19 cellular contexts compared by ENCODE assay signal in the genomic region with DNA sequence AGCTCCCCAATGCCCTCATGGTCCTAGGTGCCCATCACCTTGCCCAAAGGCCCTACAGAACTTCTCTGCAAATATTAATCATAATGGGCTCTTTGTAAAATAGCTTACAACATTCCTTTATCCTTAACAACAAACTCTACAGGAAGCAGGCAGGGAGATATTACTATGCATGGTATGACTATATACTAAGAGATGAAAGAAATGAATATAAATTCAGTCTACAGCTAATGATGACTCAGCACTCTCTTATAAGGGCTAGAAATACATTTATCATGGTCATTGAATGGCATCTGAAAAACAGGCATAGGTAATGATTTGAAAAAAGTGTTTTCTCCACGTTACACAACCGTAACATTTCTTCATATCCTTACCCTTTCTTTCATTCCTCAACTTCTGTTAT.
DNase-seq lines count a peak whose midpoint lies in the region; ATAC-seq and TF ChIP-seq lines count a peak whose summit lies in the region.
"Had no signal": no experiment of that assay in that cellular context is flagged by ENCODE, and none has a peak within 500 bp of the region (broad histone marks: within the 10 kb centered on the region; RNA-seq: fewer than 3 reads in every experiment).

No MANE protein-coding gene starts in this region.

- DNase-seq in A172 (ENCODE audit: low spot score) (peak; percentile 27), HCEC 1CT (peak; percentile 91), SW480 (ENCODE audit: low spot score) (peak; percentile 7), fibroblast of lung (ENCODE audit: low read depth in 2 of 2) (peak; percentile 40 to 87), left colon (no peak), cerebellar nuclear complex (lab: John Stamatoyannopoulos, UW) (no peak)
- DNase-seq: ACHN; activated CD8-positive, alpha-beta T cell treated with anti-CD3 and anti-CD28 coated beads, Interleukin-2, amount 10 ng/mL, durations not matched to agents 7 days and 5 days; activated effector memory CD4-positive, alpha-beta T cell treated with anti-CD3 and anti-CD28 coated beads, Interleukin-2, amount 50 U/mL, for 16 hours; body of pancreas; effector CD4-positive, alpha-beta T cell; NCI-H146; NCI-H446; stimulated activated CD4-positive, alpha-beta T cell treated with anti-CD3 and anti-CD28 coated beads, Interleukin-1b, Interleukin-23, amount 100 ng/mL, for 48 hours had no signal

- H3K79me2 ChIP-seq in fibroblast of lung (ENCODE audit: control insufficient read depth, insufficient read depth, low read length), result no peaks in the 10 kb centered on the region

- H2AFZ ChIP-seq in fibroblast of lung (ENCODE audit: low read length), result no peak overlapping the region
- H2AFZ ChIP-seq: neural progenitor cell had no signal

- H3K4me3 ChIP-seq in fibroblast of lung (replicated peaks in 1 of 4; ENCODE audit: control extremely low read depth in 1 of 4, insufficient read depth in 1 of 4, low read depth in 3 of 4, low read length in 4 of 4), result no peak overlapping the region
- H3K4me3 ChIP-seq: body of pancreas, gastroesophageal sphincter, neural progenitor cell, SK-N-MC had no signal

- H4K20me1 ChIP-seq in fibroblast of lung (ENCODE audit: control insufficient read depth, extremely low read depth, insufficient read depth, low read length), result no peaks in the 10 kb centered on the region

- H3K4me1 ChIP-seq in fibroblast of lung (ENCODE audit: control insufficient read depth, extremely low read depth, insufficient read depth, low read length), result peaks cover 6% of the 10 kb centered on the region
- H3K4me1 ChIP-seq: body of pancreas, gastroesophageal sphincter, neural progenitor cell had no signal

- ATAC-seq in GM21786 (IDR thresholded peaks at IDR 0.05; ENCODE audit: unreplicated experiment) (no peak), left colon (no peak), HG02852 (IDR thresholded peaks at IDR 0.05; ENCODE audit: unreplicated experiment) (no peak)
- ATAC-seq: activated CD8-positive, alpha-beta T cell treated with anti-CD3 and anti-CD28 coated beads, Interleukin-2, amount 10 ng/mL, durations not matched to agents 7 days and 5 days; body of pancreas; gastroesophageal sphincter had no signal

- no peak overlapping the region for H3K4me2 ChIP-seq in fibroblast of lung (ENCODE audit: extremely low read depth, insufficient read depth, low read length)
- H3K4me2 ChIP-seq: neural progenitor cell had no signal

- no peak for TF ChIP-seq CTCF in fibroblast of lung (conservative IDR thresholded peaks at IDR 0.05 in 1 of 2, IDR thresholded peaks at IDR 0.05 in 1 of 2; ENCODE audit: low read depth in 1 of 2, low read length in 2 of 2)

- H3K27me3 ChIP-seq in fibroblast of lung (ENCODE audit: control insufficient read depth, insufficient read depth, low read length), result no peaks in the 10 kb centered on the region
- H3K27me3 ChIP-seq: body of pancreas, gastroesophageal sphincter, neural progenitor cell had no signal

- intact Hi-C loops in left colon (cut with DNase I, micrococcal nuclease), result no loop called here

- no peaks in the 10 kb centered on the region for H3K9me3 ChIP-seq in fibroblast of lung (ENCODE audit: control insufficient read depth, insufficient read depth, low read depth, low read length)
- H3K9me3 ChIP-seq: body of pancreas, gastroesophageal sphincter had no signal

- no peaks in the 10 kb centered on the region for H3K36me3 ChIP-seq in fibroblast of lung (ENCODE audit: control insufficient read depth, insufficient read depth, low read length)
- H3K36me3 ChIP-seq: gastroesophageal sphincter, neural progenitor cell had no signal

- no peak overlapping the region for H3K27ac ChIP-seq in fibroblast of lung (ENCODE audit: insufficient read depth, low read length)
- H3K27ac ChIP-seq: body of pancreas, gastroesophageal sphincter, neural progenitor cell, SK-N-MC had no signal

- H3K9ac ChIP-seq in fibroblast of lung (ENCODE audit: insufficient read depth, low read length), result no peak overlapping the region
- H3K9ac ChIP-seq: neural progenitor cell had no signal

Comparison
In these comparisons a context has a peak if more than half of its experiments do, and no peak if none do; other contexts are left out.
1. DNase-seq: peak in A172 (single experiment), HCEC 1CT (single experiment), SW480 (single experiment) and fibroblast of lung (2 of 2); none in left colon (0 of 2) and cerebellar nuclear complex (0 of 2).